In genomic region chr10:122459586-122460273, GRCh38 we compare ENCODE assay signal across 16 cellular contexts. TPM values are rescaled to one million over a fixed set of nuclear protein-coding genes. Genes with fewer than 3 reads are reported as not detected.
DNase-seq lines count a peak whose midpoint lies in the region; ATAC-seq and TF ChIP-seq lines count a peak whose summit lies in the region.
"Had no signal": no experiment of that assay in that cellular context is flagged by ENCODE, and none has a peak within 500 bp of the region (broad histone marks: within the 10 kb centered on the region; RNA-seq: fewer than 3 reads in every experiment).

No MANE protein-coding gene starts in this region.

- H3K9me3 ChIP-seq in esophagus muscularis mucosa (no peaks in the 10 kb centered on the region), ovary (no peaks in the 10 kb centered on the region), body of pancreas (no peaks in the 10 kb centered on the region)
- H3K9me3 ChIP-seq: esophagus squamous epithelium, MG63, right atrium auricular region had no signal

- no peak for TF ChIP-seq EP300 in esophagus muscularis mucosa (IDR thresholded peaks at IDR 0.05)
- TF ChIP-seq EP300 in ovary (IDR thresholded peaks at IDR 0.05): no peak

- WGBS in esophagus muscularis mucosa: 85% methylated on average over 13 of the region's 14 CpGs
- WGBS in ovary, 3 donors: 21 to 36% (median 22%) methylated on average over 14 of the region's 14 CpGs
- 64 to 76% methylated on average over 14 of the region's 14 CpGs for WGBS in body of pancreas, 2 donors

- ATAC-seq in body of pancreas (no peak), HG02571 (IDR thresholded peaks at IDR 0.05; ENCODE audit: unreplicated experiment) (no peak)

- peaks cover 11 to 35% (median 29%) of the 10 kb centered on the region in 4 donors for H3K4me1 ChIP-seq in esophagus muscularis mucosa
- peaks cover 25% of the 10 kb centered on the region for H3K4me1 ChIP-seq in ovary (ENCODE audit: insufficient read depth)
- H3K4me1 ChIP-seq in body of pancreas: peaks cover 25% of the 10 kb centered on the region

- no peak overlapping the region for H3K4me3 ChIP-seq in NB4 (ENCODE audit: low read depth, low read length)
- no peak overlapping the region for H3K4me3 ChIP-seq in esophagus muscularis mucosa
- no peak overlapping the region for H3K4me3 ChIP-seq in ovary
- H3K4me3 ChIP-seq in body of pancreas: no peak overlapping the region
- H3K4me3 ChIP-seq: MG63 had no signal

- TF ChIP-seq CTCF in NB4 (IDR thresholded peaks at IDR 0.05; ENCODE audit: low read depth, low read length) (no peak), esophagus muscularis mucosa (IDR thresholded peaks at IDR 0.05) (no peak), ovary (IDR thresholded peaks at IDR 0.05) (peak in 1 of 3 donors; percentile 3), body of pancreas (IDR thresholded peaks at IDR 0.05) (no peak)

- H3K27me3 ChIP-seq in esophagus muscularis mucosa (no peaks in the 10 kb centered on the region), ovary (no peaks in the 10 kb centered on the region), body of pancreas (no peaks in the 10 kb centered on the region)
- H3K27me3 ChIP-seq: MG63, right atrium auricular region had no signal

- TF ChIP-seq POLR2A in NB4 (IDR thresholded peaks at IDR 0.05; ENCODE audit: extremely low read depth, insufficient read length) (no peak), esophagus muscularis mucosa (IDR thresholded peaks at IDR 0.05; ENCODE audit: low read depth) (no peak), ovary (IDR thresholded peaks at IDR 0.05) (no peak), body of pancreas (IDR thresholded peaks at IDR 0.05) (no peak)

- intact Hi-C loops in esophagus muscularis mucosa (cut with DNase I): no loop called here
- intact Hi-C loops in ovary (cut with DNase I): loop anchor here in 2 of 4 donors (5.0 to 10.0 kb wide), 2 partner anchors 38 to 105 kb away; partner anchors contain the start of gene DMBT1 (in 1 of the 2)
- intact Hi-C loops in body of pancreas (cut with DNase I): no loop called here

- no peak overlapping the region for H3K27ac ChIP-seq in esophagus muscularis mucosa (replicated peaks in 1 of 4)
- H3K27ac ChIP-seq in ovary: peak overlapping the region; percentile 1 to 90
- H3K27ac ChIP-seq in body of pancreas: no peak overlapping the region

- H3K36me3 ChIP-seq in esophagus muscularis mucosa (no peaks in the 10 kb centered on the region), ovary (no peaks in the 10 kb centered on the region), body of pancreas (replicated peaks in 1 of 2; ENCODE audit: insufficient read depth in 1 of 2, low read depth in 2 of 2) (no peaks in the 10 kb centered on the region)
- H3K36me3 ChIP-seq: esophagus squamous epithelium, MG63, right atrium auricular region had no signal

- peak; percentile 62 for DNase-seq in EH (ENCODE audit: low read depth)
- peak; percentile 51 for DNase-seq in NB4 (ENCODE audit: low read depth)
- peak; percentile 57 for DNase-seq in esophagus muscularis mucosa (ENCODE audit: extremely low spot score)
- DNase-seq in ovary: peak; percentile 58 to 75 (median 72)
- DNase-seq in body of pancreas: no peak
- DNase-seq in GOT3 (lab: John Stamatoyannopoulos, UW): no peak
- no peak for DNase-seq in activated effector memory CD4-positive, alpha-beta T cell treated with anti-CD3 and anti-CD28 coated beads, Interleukin-2, amount 50 U/mL, for 16 hours
- DNase-seq: activated CD4-positive, alpha-beta memory T cell treated with anti-CD3 and anti-CD28 coated beads, Interleukin-2, amount 10 ng/mL, durations not matched to agents 7 days and 5 days; activated naive CD4-positive, alpha-beta T cell; COR-L47; esophagus squamous epithelium; MG63; NCI-H446; T1000 had no signal

RNA-seq across cellular contexts. Expression of gene HTRA1, which starts 1.6 kb away (rescaled TPM):
- total RNA-seq in esophagus muscularis mucosa (100 to 1,000 TPM; 101 to 146 (median 109) TPM), ovary (100 to 1,000 TPM; 194 to 463 (median 337) TPM), body of pancreas (10 to 100 TPM; 29.3 to 36.6 TPM)
- 100 to 1,000 TPM; 724 to 947 TPM for polyA plus RNA-seq in ovary
- total RNA-seq: activated CD4-positive, alpha-beta memory T cell treated with anti-CD3 and anti-CD28 coated beads, Interleukin-2, amount 10 ng/mL, durations not matched to agents 7 days and 5 days had no signal

RNA-seq across cellular contexts. Expression of gene ARMS2, which starts 5.3 kb away (rescaled TPM):
- 1 to 10 TPM in 1 of 4 donors, not detected in 3; 1.2 TPM for total RNA-seq in esophagus muscularis mucosa
- total RNA-seq in ovary: not detected
- not detected for polyA plus RNA-seq in ovary
- total RNA-seq in body of pancreas: not detected
- total RNA-seq: activated CD4-positive, alpha-beta memory T cell treated with anti-CD3 and anti-CD28 coated beads, Interleukin-2, amount 10 ng/mL, durations not matched to agents 7 days and 5 days; esophagus squamous epithelium; right atrium auricular region had no signal

Comparison
In these comparisons a context has a peak if more than half of its experiments do, and no peak if none do; other contexts are left out.
1. DNase-seq: peak in EH (single experiment), NB4 (single experiment), esophagus muscularis mucosa (single experiment) and ovary (5 of 5); none in body of pancreas (0 of 4), GOT3 (single experiment) and activated effector memory CD4-positive, alpha-beta T cell treated with anti-CD3 and anti-CD28 coated beads, Interleukin-2, amount 50 U/mL, for 16 hours (single experiment).
2. H3K27ac ChIP-seq: peak in ovary (2 of 2); none in esophagus muscularis mucosa (0 of 4) and body of pancreas (0 of 4).